1 cellular context compared by ENCODE assay signal in the genomic region with DNA sequence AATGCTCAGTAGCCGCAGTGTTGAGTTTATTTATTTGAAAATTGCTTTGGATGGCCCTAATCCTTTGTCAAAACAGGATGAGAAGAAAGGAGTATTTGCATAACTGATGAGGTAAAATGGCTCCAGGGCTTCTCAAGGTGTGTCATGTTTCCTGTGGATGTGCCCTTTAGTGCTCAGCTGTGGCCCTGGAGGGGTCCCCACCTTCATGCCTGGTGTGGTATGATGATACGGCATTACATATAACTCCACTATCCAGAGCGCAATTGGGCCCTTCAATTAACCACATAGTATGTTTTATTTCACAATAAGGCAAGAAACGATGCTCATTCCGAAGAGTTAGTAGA.
TF ChIP-seq lines count a peak whose summit lies in the region.

No MANE protein-coding gene starts in this region.

TF ChIP-seq in IMR-90, 13 proteins besides CTCF, POLR2A, EP300 and RAD21 (continued from another document):
- TF ChIP-seq FOS (IDR thresholded peaks at IDR 0.05; ENCODE audit: low read depth, low read length) (no peak), RFX5 (IDR thresholded peaks at IDR 0.05; ENCODE audit: low read depth, low read length) (no peak), BHLHE40 (IDR thresholded peaks at IDR 0.05; ENCODE audit: low read depth, low read length) (no peak)
